Comparison of ENCODE assay signal across 1 cellular context in genomic region chr20:4220756-4221155, GRCh38.
TF ChIP-seq lines count a peak whose summit lies in the region.

No MANE protein-coding gene starts in this region.

TF ChIP-seq in H1, 55 proteins besides CTCF, POLR2A, EP300 and RAD21:
- TF ChIP-seq BRCA1 (IDR thresholded peaks at IDR 0.05; ENCODE audit: low read depth, low read length): no peak
- no peak for TF ChIP-seq E2F6 (IDR thresholded peaks at IDR 0.05)
